23 cellular contexts compared by ENCODE assay signal in the genomic region with DNA sequence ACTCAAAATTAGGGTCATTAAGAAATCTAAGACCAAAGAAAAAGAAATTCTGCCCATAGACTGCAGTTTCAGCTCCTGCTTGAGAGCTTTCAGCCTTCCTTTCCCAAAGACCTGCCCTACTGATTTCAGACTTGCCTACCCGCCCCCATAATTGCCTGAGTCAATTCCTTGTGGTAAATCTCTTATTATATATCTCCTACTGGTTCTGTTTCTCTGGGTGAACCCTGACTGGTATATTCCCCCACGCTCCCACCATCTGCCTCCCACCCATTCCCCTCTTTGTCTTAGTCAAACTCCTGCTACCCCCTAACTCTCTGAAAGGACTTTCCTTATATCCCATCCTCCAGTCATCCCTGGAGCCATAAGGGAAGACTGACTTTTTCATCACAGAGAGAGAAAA.
"Had no signal": no experiment of that assay in that cellular context is flagged by ENCODE, and none has a peak within 500 bp of the region (broad histone marks: within the 10 kb centered on the region; RNA-seq: fewer than 3 reads in every experiment).

No MANE protein-coding gene starts in this region.

- ATAC-seq: effector memory CD8-positive, alpha-beta T cell; esophagus mucosa; gastrocnemius medialis; heart right ventricle; left cardiac atrium; left lung; left ventricle myocardium superior; lower lobe of right lung; mucosa of descending colon had no signal

- H3K27ac Mint-ChIP-seq: dendritic cell treated with granulocyte-macrophage colony-stimulating factor and Interleukin-4, amounts not matched to agents 40 ng/mL and 50 ng/mL, for 4 days; effector memory CD8-positive, alpha-beta T cell; endodermal cell; mesothelial cell of epicardium; naive B cell had no signal

- DNase-seq: colonic mucosa; cortex of kidney; effector CD8-positive, alpha-beta T cell; effector memory CD8-positive, alpha-beta T cell; endodermal cell; erythroblast; esophagus squamous epithelium; foreskin fibroblast; foreskin melanocyte; gastrocnemius medialis; glutamatergic neuron; heart right ventricle; hippocampal formation; left cardiac atrium; left lung; left ventricle myocardium superior; lower lobe of right lung; mesenchymal stem cell; mucosa of descending colon; naive B cell had no signal

- H3K4me3 Mint-ChIP-seq: dendritic cell treated with granulocyte-macrophage colony-stimulating factor and Interleukin-4, amounts not matched to agents 40 ng/mL and 50 ng/mL, for 4 days; effector memory CD8-positive, alpha-beta T cell; endodermal cell; mesothelial cell of epicardium; naive B cell had no signal

- H3K9me3 Mint-ChIP-seq: dendritic cell treated with granulocyte-macrophage colony-stimulating factor and Interleukin-4, amounts not matched to agents 40 ng/mL and 50 ng/mL, for 4 days; effector memory CD8-positive, alpha-beta T cell; endodermal cell had no signal

- H3K4me1 Mint-ChIP-seq: endodermal cell, mesothelial cell of epicardium, naive B cell had no signal

- H3K36me3 Mint-ChIP-seq: mesothelial cell of epicardium, naive B cell had no signal
